In the genomic region with DNA sequence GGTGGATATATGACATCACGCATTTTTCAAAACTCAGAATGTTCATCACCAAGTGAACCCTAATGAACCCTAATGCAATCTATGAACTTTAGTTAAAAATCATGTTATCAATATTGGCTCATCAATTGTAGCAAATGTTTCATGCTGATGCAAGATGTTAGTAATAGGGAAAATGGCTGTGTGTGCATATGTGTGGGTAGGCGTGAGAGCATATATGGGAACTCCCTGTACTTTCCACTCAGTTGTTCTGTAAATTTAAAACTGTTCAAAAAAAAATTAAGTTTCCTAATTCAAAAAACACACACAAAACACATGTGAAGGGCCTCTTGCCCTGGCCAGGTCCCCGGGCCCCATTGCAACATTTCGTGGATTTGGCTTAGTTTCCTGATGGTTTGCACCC, we compare ENCODE assay signal across 11 cellular contexts.
DNase-seq lines count a peak whose midpoint lies in the region; ATAC-seq lines count a peak whose summit lies in the region.
"Had no signal": no experiment of that assay in that cellular context is flagged by ENCODE, and none has a peak within 500 bp of the region (broad histone marks: within the 10 kb centered on the region; RNA-seq: fewer than 3 reads in every experiment).

No MANE protein-coding gene starts in this region.

- peak; percentile 14 for ATAC-seq in HG02642 (IDR thresholded peaks at IDR 0.05; ENCODE audit: poor library complexity, unreplicated experiment)
- no peak for ATAC-seq in HG03108 (IDR thresholded peaks at IDR 0.05; ENCODE audit: unreplicated experiment)

- H3K4me3 Mint-ChIP-seq in activated T-helper 2 cell treated with anti-CD3 and anti-CD28 coated beads, Interferon-gamma antibody, Interleukin-2, Interleukin-4, amounts not matched to agents 10 μg/mL and 5 μg/mL and 100 μg/mL, durations not matched to agents 14 hours and 24 hours and 36 hours (ENCODE audit: low read depth) = no peak overlapping the region

- H3K27ac Mint-ChIP-seq in activated T-helper 2 cell treated with anti-CD3 and anti-CD28 coated beads, Interferon-gamma antibody, Interleukin-2, Interleukin-4, amounts not matched to agents 10 μg/mL and 5 μg/mL and 100 μg/mL, durations not matched to agents 14 hours and 24 hours and 36 hours = peak overlapping the region; percentile 17

- peak; percentile 12 for DNase-seq in stimulated activated CD4-positive, alpha-beta T cell treated with anti-CD3 and anti-CD28 coated beads, Interleukin-4, amount 100 ng/mL, for 24 hours
- DNase-seq in stimulated activated CD4-positive, alpha-beta T cell treated with anti-CD3 and anti-CD28 coated beads, Interleukin-4, amount 100 ng/mL, for 4 hours = no peak
- no peak for DNase-seq in activated T-helper 2 cell treated with anti-CD3 and anti-CD28 coated beads, Interferon-gamma antibody, Interleukin-2, Interleukin-4, amounts not matched to agents 10 μg/mL and 5 μg/mL and 100 μg/mL, durations not matched to agents 14 hours and 24 hours and 36 hours (ENCODE audit: low spot score)
- no peak for DNase-seq in amniotic stem cell (lab: John Stamatoyannopoulos, UW)
- no peak for DNase-seq in NCI-H1417 (lab: John Stamatoyannopoulos, UW)
- DNase-seq: left ventricle myocardium superior, NCI-H187 treated with DMSO at 0.1 percent for 48 hours, NCI-H226, SHP77 treated with DMSO at 0.1 percent for 48 hours had no signal

- H3K36me3 Mint-ChIP-seq in activated T-helper 2 cell treated with anti-CD3 and anti-CD28 coated beads, Interferon-gamma antibody, Interleukin-2, Interleukin-4, amounts not matched to agents 10 μg/mL and 5 μg/mL and 100 μg/mL, durations not matched to agents 14 hours and 24 hours and 36 hours (ENCODE audit: low read depth) = no peaks in the 10 kb centered on the region

- intact Hi-C loops in activated T-helper 2 cell treated with anti-CD3 and anti-CD28 coated beads, Interferon-gamma antibody, Interleukin-2, Interleukin-4, amounts not matched to agents 10 μg/mL and 5 μg/mL and 100 μg/mL, durations not matched to agents 14 hours and 24 hours and 36 hours (cut with micrococcal nuclease) = loop anchor here (1.0 to 10.0 kb wide), 8 partner anchors 147 to 970 kb away; a partner anchor contains a TSS

- H3K9me3 Mint-ChIP-seq in activated T-helper 2 cell treated with anti-CD3 and anti-CD28 coated beads, Interferon-gamma antibody, Interleukin-2, Interleukin-4, amounts not matched to agents 10 μg/mL and 5 μg/mL and 100 μg/mL, durations not matched to agents 14 hours and 24 hours and 36 hours = no peaks in the 10 kb centered on the region

- peaks cover 29% of the 10 kb centered on the region for H3K4me1 Mint-ChIP-seq in activated T-helper 2 cell treated with anti-CD3 and anti-CD28 coated beads, Interferon-gamma antibody, Interleukin-2, Interleukin-4, amounts not matched to agents 10 μg/mL and 5 μg/mL and 100 μg/mL, durations not matched to agents 14 hours and 24 hours and 36 hours (ENCODE audit: low read depth)

- H3K27me3 Mint-ChIP-seq in activated T-helper 2 cell treated with anti-CD3 and anti-CD28 coated beads, Interferon-gamma antibody, Interleukin-2, Interleukin-4, amounts not matched to agents 10 μg/mL and 5 μg/mL and 100 μg/mL, durations not matched to agents 14 hours and 24 hours and 36 hours (ENCODE audit: low read depth) = peaks cover 8% of the 10 kb centered on the region
